In genomic region chr1:85708826-85709222, GRCh38 we compare ENCODE assay signal across 1 cellular context.
TF ChIP-seq lines count a peak whose summit lies in the region.

No MANE protein-coding gene starts in this region.

TF ChIP-seq in K562, 482 proteins besides CTCF, POLR2A, EP300 and RAD21 (continued from another document):
- TF ChIP-seq HNRNPL (IDR thresholded peaks at IDR 0.05; ENCODE audit: low read depth, low read length) (no peak), SMARCA5 (IDR thresholded peaks at IDR 0.05) (no peak), JUND (IDR thresholded peaks at IDR 0.05; ENCODE audit: borderline replicate concordance, low read depth, low read length) (no peak), JUND (tag; IDR thresholded peaks at IDR 0.05; ENCODE audit: borderline replicate concordance, low read depth, low read length) (no peak), MTA1 (IDR thresholded peaks at IDR 0.05; ENCODE audit: borderline replicate concordance) (no peak), E2F8 (IDR thresholded peaks at IDR 0.05; ENCODE audit: low read depth, partially characterized antibody) (no peak), POLR2B (IDR thresholded peaks at IDR 0.05; ENCODE audit: low read depth, partially characterized antibody) (no peak), DLX4 (CRISPR knock-in tag; IDR thresholded peaks at IDR 0.05) (no peak), RFX5 (IDR thresholded peaks at IDR 0.05; ENCODE audit: low read depth, low read length) (no peak), ZNF511 (CRISPR knock-in tag; IDR thresholded peaks at IDR 0.05) (no peak), KLF1 (tag; IDR thresholded peaks at IDR 0.05) (no peak), ZKSCAN1 (IDR thresholded peaks at IDR 0.05; ENCODE audit: low read depth, low read length) (peak; percentile 88), MCM2 (IDR thresholded peaks at IDR 0.05; ENCODE audit: low read depth) (no peak), NKRF (IDR thresholded peaks at IDR 0.05; ENCODE audit: borderline replicate concordance) (no peak), FIP1L1 (IDR thresholded peaks at IDR 0.05; ENCODE audit: low read depth, low read length, poor library complexity, severe bottlenecking) (no peak), SRSF1 (IDR thresholded peaks at IDR 0.05; ENCODE audit: low read depth, low read length) (no peak), ZBTB11 (CRISPR knock-in tag; IDR thresholded peaks at IDR 0.05) (no peak), PRDM10 (IDR thresholded peaks at IDR 0.05; ENCODE audit: partially characterized antibody) (peak; percentile 69), POLR2H (tag; IDR thresholded peaks at IDR 0.05; ENCODE audit: low read depth) (0 out of 2 replicates have a peak, but pooled peaks have one; percentile 9), POLR2G (IDR thresholded peaks at IDR 0.05; ENCODE audit: low read depth, low read length) (no peak), KLF10 (CRISPR knock-in tag; IDR thresholded peaks at IDR 0.05) (no peak), CSDE1 (IDR thresholded peaks at IDR 0.05) (0 out of 4 replicates have a peak, but pooled peaks of 1 of the 2 experiments have one; percentile 28)
